ENCODE assay signal across 1 cellular context in the genomic region with DNA sequence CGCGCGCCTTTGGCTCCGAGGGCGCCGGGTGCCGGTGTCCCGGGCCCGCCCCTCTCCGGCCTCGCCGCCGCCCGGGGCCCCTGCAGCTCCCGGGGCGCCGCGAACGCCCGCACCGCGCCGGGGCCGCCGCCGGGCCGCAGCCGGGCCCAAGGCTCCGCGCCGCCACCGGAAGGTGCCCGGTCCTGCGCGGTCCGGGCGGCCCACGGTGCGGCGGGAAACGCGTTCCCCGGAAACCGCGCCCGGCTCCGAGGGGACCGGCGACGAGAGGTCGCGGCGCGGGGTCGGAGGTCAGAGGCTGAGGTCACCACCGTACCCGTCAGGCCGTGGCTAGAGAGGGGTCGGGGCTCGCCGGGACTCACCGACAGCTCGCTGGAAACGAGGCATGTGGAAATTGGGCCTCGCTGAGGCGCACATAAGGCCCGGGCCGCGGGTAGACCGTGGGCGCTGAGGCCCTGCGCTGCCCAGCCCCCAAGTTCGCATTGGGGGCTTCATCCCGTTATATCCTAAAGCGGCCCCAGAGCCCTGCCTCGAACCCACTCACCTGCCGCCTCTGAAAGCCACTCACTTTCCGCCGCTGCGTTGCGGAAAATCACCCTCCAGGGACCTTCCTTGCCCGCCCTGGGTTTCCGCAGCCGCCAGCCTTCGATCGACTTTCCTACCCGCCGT.
A peak's percentile ranks its signal among the peaks of the same experiment; 100 is the strongest.
TF ChIP-seq lines count a peak whose summit lies in the region.

A gene (minus strand): TSS at position 167 of the 666 bp plus-strand sequence. CDS start 745 bp downstream, outside the sequence.

TF ChIP-seq in HepG2, 621 proteins besides CTCF, POLR2A, EP300 and RAD21 (continued from another document and continues in another):
- TF ChIP-seq, protein P1, sequence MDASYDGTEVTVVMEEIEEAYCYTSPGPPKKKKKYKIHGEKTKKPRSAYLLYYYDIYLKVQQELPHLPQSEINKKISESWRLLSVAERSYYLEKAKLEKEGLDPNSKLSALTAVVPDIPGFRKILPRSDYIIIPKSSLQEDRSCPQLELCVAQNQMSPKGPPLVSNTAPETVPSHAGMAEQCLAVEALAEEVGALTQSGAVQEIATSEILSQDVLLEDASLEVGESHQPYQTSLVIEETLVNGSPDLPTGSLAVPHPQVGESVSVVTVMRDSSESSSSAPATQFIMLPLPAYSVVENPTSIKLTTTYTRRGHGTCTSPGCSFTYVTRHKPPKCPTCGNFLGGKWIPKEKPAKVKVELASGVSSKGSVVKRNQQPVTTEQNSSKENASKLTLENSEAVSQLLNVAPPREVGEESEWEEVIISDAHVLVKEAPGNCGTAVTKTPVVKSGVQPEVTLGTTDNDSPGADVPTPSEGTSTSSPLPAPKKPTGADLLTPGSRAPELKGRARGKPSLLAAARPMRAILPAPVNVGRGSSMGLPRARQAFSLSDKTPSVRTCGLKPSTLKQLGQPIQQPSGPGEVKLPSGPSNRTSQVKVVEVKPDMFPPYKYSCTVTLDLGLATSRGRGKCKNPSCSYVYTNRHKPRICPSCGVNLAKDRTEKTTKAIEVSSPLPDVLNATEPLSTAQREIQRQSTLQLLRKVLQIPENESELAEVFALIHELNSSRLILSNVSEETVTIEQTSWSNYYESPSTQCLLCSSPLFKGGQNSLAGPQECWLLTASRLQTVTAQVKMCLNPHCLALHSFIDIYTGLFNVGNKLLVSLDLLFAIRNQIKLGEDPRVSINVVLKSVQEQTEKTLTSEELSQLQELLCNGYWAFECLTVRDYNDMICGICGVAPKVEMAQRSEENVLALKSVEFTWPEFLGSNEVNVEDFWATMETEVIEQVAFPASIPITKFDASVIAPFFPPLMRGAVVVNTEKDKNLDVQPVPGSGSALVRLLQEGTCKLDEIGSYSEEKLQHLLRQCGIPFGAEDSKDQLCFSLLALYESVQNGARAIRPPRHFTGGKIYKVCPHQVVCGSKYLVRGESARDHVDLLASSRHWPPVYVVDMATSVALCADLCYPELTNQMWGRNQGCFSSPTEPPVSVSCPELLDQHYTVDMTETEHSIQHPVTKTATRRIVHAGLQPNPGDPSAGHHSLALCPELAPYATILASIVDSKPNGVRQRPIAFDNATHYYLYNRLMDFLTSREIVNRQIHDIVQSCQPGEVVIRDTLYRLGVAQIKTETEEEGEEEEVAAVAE (CRISPR knock-in tag; IDR thresholded peaks at IDR 0.05; ENCODE audit: borderline replicate concordance), result peak; percentile 86
- peak; percentile 94; the same call in 1 of the 2 replicates for TF ChIP-seq ZNF251 (CRISPR knock-in tag; IDR thresholded peaks at IDR 0.05)
- TF ChIP-seq, protein P2, sequence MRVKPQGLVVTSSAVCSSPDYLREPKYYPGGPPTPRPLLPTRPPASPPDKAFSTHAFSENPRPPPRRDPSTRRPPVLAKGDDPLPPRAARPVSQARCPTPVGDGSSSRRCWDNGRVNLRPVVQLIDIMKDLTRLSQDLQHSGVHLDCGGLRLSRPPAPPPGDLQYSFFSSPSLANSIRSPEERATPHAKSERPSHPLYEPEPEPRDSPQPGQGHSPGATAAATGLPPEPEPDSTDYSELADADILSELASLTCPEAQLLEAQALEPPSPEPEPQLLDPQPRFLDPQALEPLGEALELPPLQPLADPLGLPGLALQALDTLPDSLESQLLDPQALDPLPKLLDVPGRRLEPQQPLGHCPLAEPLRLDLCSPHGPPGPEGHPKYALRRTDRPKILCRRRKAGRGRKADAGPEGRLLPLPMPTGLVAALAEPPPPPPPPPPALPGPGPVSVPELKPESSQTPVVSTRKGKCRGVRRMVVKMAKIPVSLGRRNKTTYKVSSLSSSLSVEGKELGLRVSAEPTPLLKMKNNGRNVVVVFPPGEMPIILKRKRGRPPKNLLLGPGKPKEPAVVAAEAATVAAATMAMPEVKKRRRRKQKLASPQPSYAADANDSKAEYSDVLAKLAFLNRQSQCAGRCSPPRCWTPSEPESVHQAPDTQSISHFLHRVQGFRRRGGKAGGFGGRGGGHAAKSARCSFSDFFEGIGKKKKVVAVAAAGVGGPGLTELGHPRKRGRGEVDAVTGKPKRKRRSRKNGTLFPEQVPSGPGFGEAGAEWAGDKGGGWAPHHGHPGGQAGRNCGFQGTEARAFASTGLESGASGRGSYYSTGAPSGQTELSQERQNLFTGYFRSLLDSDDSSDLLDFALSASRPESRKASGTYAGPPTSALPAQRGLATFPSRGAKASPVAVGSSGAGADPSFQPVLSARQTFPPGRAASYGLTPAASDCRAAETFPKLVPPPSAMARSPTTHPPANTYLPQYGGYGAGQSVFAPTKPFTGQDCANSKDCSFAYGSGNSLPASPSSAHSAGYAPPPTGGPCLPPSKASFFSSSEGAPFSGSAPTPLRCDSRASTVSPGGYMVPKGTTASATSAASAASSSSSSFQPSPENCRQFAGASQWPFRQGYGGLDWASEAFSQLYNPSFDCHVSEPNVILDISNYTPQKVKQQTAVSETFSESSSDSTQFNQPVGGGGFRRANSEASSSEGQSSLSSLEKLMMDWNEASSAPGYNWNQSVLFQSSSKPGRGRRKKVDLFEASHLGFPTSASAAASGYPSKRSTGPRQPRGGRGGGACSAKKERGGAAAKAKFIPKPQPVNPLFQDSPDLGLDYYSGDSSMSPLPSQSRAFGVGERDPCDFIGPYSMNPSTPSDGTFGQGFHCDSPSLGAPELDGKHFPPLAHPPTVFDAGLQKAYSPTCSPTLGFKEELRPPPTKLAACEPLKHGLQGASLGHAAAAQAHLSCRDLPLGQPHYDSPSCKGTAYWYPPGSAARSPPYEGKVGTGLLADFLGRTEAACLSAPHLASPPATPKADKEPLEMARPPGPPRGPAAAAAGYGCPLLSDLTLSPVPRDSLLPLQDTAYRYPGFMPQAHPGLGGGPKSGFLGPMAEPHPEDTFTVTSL (CRISPR knock-in tag; IDR thresholded peaks at IDR 0.05; ENCODE audit: borderline replicate concordance), result peak; percentile 61; the same call in 1 of the 2 replicates
- TF ChIP-seq ASH2L (IDR thresholded peaks at IDR 0.05; ENCODE audit: insufficient read length, low read depth, low read length), result peak; percentile 74
- TF ChIP-seq, protein P3, sequence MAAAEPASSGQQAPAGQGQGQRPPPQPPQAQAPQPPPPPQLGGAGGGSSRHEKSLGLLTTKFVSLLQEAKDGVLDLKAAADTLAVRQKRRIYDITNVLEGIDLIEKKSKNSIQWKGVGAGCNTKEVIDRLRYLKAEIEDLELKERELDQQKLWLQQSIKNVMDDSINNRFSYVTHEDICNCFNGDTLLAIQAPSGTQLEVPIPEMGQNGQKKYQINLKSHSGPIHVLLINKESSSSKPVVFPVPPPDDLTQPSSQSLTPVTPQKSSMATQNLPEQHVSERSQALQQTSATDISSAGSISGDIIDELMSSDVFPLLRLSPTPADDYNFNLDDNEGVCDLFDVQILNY (CRISPR knock-in tag; conservative IDR thresholded peaks at IDR 0.05), result peak; percentile 86
- TF ChIP-seq HNRNPK (IDR thresholded peaks at IDR 0.05; ENCODE audit: low read depth, low read length, poor library complexity, severe bottlenecking), result peak; percentile 35
- TF ChIP-seq FOSL2 (CRISPR knock-in tag; IDR thresholded peaks at IDR 0.05), result peak; percentile 52
- TF ChIP-seq, protein P4, sequence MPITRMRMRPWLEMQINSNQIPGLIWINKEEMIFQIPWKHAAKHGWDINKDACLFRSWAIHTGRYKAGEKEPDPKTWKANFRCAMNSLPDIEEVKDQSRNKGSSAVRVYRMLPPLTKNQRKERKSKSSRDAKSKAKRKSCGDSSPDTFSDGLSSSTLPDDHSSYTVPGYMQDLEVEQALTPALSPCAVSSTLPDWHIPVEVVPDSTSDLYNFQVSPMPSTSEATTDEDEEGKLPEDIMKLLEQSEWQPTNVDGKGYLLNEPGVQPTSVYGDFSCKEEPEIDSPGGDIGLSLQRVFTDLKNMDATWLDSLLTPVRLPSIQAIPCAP (CRISPR knock-in tag; IDR thresholded peaks at IDR 0.05; ENCODE audit: low read depth), result 0 out of 2 replicates have a peak, but pooled peaks have one; percentile 42
- TF ChIP-seq, protein P5, sequence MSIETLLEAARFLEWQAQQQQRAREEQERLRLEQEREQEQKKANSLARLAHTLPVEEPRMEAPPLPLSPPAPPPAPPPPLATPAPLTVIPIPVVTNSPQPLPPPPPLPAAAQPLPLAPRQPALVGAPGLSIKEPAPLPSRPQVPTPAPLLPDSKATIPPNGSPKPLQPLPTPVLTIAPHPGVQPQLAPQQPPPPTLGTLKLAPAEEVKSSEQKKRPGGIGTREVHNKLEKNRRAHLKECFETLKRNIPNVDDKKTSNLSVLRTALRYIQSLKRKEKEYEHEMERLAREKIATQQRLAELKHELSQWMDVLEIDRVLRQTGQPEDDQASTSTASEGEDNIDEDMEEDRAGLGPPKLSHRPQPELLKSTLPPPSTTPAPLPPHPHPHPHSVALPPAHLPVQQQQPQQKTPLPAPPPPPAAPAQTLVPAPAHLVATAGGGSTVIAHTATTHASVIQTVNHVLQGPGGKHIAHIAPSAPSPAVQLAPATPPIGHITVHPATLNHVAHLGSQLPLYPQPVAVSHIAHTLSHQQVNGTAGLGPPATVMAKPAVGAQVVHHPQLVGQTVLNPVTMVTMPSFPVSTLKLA (IDR thresholded peaks at IDR 0.05), result no peak
- TF ChIP-seq ZNF484 (CRISPR knock-in tag; IDR thresholded peaks at IDR 0.05; ENCODE audit: borderline replicate concordance, low read depth), result peak; percentile 80; the same call in 1 of the 2 replicates
- peak; percentile 75; the same call in 1 of the 2 replicates for TF ChIP-seq REPIN1 (CRISPR knock-in tag; IDR thresholded peaks at IDR 0.05; ENCODE audit: borderline replicate concordance, low read depth)
- no peak for TF ChIP-seq ZBTB3 (CRISPR knock-in tag; IDR thresholded peaks at IDR 0.05; ENCODE audit: borderline replicate concordance, low read depth)
- 0 out of 2 replicates have a peak, but pooled peaks have one; percentile 35 for TF ChIP-seq ZNF335 (CRISPR knock-in tag; IDR thresholded peaks at IDR 0.05)
- TF ChIP-seq MTA1 (CRISPR knock-in tag; IDR thresholded peaks at IDR 0.05; ENCODE audit: borderline replicate concordance), result peak; percentile 90; the same call in 1 of the 2 replicates
- TF ChIP-seq, protein P6, sequence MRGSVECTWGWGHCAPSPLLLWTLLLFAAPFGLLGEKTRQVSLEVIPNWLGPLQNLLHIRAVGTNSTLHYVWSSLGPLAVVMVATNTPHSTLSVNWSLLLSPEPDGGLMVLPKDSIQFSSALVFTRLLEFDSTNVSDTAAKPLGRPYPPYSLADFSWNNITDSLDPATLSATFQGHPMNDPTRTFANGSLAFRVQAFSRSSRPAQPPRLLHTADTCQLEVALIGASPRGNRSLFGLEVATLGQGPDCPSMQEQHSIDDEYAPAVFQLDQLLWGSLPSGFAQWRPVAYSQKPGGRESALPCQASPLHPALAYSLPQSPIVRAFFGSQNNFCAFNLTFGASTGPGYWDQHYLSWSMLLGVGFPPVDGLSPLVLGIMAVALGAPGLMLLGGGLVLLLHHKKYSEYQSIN (CRISPR knock-in tag; IDR thresholded peaks at IDR 0.05; ENCODE audit: borderline replicate concordance), result no peak
- peak; percentile 97 for TF ChIP-seq KAT8 (CRISPR knock-in tag; IDR thresholded peaks at IDR 0.05)
- TF ChIP-seq ZNF577 (CRISPR knock-in tag; IDR thresholded peaks at IDR 0.05; ENCODE audit: borderline replicate concordance, low read depth), result no peak
- TF ChIP-seq ZMYM2 (CRISPR knock-in tag; IDR thresholded peaks at IDR 0.05), result no peak
- TF ChIP-seq, protein P7, sequence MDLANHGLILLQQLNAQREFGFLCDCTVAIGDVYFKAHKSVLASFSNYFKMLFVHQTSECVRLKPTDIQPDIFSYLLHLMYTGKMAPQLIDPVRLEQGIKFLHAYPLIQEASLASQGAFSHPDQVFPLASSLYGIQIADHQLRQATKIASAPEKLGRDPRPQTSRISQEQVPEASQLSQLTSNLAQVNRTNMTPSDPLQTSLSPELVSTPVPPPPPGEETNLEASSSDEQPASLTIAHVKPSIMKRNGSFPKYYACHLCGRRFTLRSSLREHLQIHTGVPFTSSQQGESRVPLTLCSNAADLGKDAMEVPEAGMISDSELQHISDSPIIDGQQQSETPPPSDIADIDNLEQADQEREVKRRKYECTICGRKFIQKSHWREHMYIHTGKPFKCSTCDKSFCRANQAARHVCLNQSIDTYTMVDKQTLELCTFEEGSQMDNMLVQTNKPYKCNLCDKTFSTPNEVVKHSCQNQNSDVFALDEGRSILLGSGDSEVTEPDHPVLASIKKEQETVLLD (CRISPR knock-in tag; IDR thresholded peaks at IDR 0.05; ENCODE audit: low read depth), result peak; percentile 98
- peak; percentile 58; the same call in 1 of the 2 replicates for TF ChIP-seq NCOA1 (CRISPR knock-in tag; IDR thresholded peaks at IDR 0.05)
- TF ChIP-seq ZSCAN31 (CRISPR knock-in tag; IDR thresholded peaks at IDR 0.05; ENCODE audit: low read depth), result peak; percentile 93
- no peak for TF ChIP-seq ATM (IDR thresholded peaks at IDR 0.05; ENCODE audit: borderline replicate concordance)
- peak; percentile 96 for TF ChIP-seq ZNF138 (CRISPR knock-in tag; IDR thresholded peaks at IDR 0.05; ENCODE audit: low read depth)
- 0 out of 2 replicates have a peak, but pooled peaks have one; percentile 51 for TF ChIP-seq ZNF34 (CRISPR knock-in tag; IDR thresholded peaks at IDR 0.05; ENCODE audit: borderline replicate concordance)
- TF ChIP-seq KDM1A (CRISPR knock-in tag; IDR thresholded peaks at IDR 0.05), result peak; percentile 76; the same call in 1 of the 2 replicates
- TF ChIP-seq ZFP62 (CRISPR knock-in tag; IDR thresholded peaks at IDR 0.05), result peak; percentile 69; the same call in 1 of the 2 replicates
- TF ChIP-seq, protein P8, sequence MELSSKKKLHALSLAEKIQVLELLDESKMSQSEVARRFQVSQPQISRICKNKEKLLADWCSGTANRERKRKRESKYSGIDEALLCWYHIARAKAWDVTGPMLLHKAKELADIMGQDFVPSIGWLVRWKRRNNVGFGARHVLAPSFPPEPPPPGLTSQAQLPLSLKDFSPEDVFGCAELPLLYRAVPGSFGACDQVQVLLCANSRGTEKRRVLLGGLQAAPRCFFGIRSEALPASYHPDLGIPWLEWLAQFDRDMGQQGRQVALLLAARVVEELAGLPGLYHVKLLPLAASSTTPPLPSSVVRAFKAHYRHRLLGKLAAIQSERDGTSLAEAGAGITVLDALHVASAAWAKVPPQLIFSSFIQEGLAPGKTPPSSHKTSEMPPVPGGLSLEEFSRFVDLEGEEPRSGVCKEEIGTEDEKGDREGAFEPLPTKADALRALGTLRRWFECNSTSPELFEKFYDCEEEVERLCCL (CRISPR knock-in tag; IDR thresholded peaks at IDR 0.05; ENCODE audit: borderline replicate concordance), result no peak
- no peak for TF ChIP-seq ZNF317 (CRISPR knock-in tag; IDR thresholded peaks at IDR 0.05)
- TF ChIP-seq SRSF4 (IDR thresholded peaks at IDR 0.05; ENCODE audit: low read depth, low read length, poor library complexity, severe bottlenecking), result no peak
- peak; percentile 96 for TF ChIP-seq ZFX (CRISPR knock-in tag; IDR thresholded peaks at IDR 0.05; ENCODE audit: low read depth)
- TF ChIP-seq MEIS1 (CRISPR knock-in tag; IDR thresholded peaks at IDR 0.05; ENCODE audit: borderline replicate concordance), result peak; percentile 62; the same call in 1 of the 2 replicates
- no peak for TF ChIP-seq ZKSCAN5 (CRISPR knock-in tag; IDR thresholded peaks at IDR 0.05)
- peak; percentile 95 for TF ChIP-seq STAT5B (CRISPR knock-in tag; IDR thresholded peaks at IDR 0.05)
- TF ChIP-seq, protein P9, sequence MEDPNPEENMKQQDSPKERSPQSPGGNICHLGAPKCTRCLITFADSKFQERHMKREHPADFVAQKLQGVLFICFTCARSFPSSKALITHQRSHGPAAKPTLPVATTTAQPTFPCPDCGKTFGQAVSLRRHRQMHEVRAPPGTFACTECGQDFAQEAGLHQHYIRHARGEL (CRISPR knock-in tag; IDR thresholded peaks at IDR 0.05), result no peak
